In genomic region chr5:14202462-14202861, GRCh38 we compare ENCODE assay signal across 10 cellular contexts. TPM values are rescaled to one million over a fixed set of nuclear protein-coding genes. Genes with fewer than 3 reads are reported as not detected.
DNase-seq lines count a peak whose midpoint lies in the region; ATAC-seq, FAIRE-seq and TF ChIP-seq lines count a peak whose summit lies in the region.
"Had no signal": no experiment of that assay in that cellular context is flagged by ENCODE, and none has a peak within 500 bp of the region (broad histone marks: within the 10 kb centered on the region; RNA-seq: fewer than 3 reads in every experiment).

No MANE protein-coding gene starts in this region.

- peak overlapping the region; percentile 46 for H3K4me2 ChIP-seq in GM12878 (ENCODE audit: control insufficient read depth, insufficient read depth)

- no peak for TF ChIP-seq CTCF in GM06990 (IDR thresholded peaks at IDR 0.05; ENCODE audit: insufficient read depth, low read length, poor library complexity, severe bottlenecking)
- no peak for TF ChIP-seq CTCF in GM12878 (IDR thresholded peaks at IDR 0.05 in 2 of 3, conservative IDR thresholded peaks at IDR 0.05 in 1 of 3; ENCODE audit: control insufficient read depth in 2 of 3, extremely low read depth in 1 of 3, insufficient read depth in 1 of 3, low read depth in 3 of 3, low read length in 3 of 3)

- H3K4me1 Mint-ChIP-seq in natural killer cell treated with Interleukin-12 subunit alpha and Interleukin-12 subunit beta and Interleukin-15 and Interleukin-18, amount 100 ng/mL, for 72 hours (ENCODE audit: low read depth in 2 of 2): peaks cover 32 to 39% of the 10 kb centered on the region in 2 donors
- peaks cover 3% of the 10 kb centered on the region for H3K4me1 Mint-ChIP-seq in stimulated activated effector memory CD8-positive, alpha-beta T cell treated with anti-CD3 and anti-CD28 coated beads, Interleukin-12 subunit alpha, Interleukin-12 subunit beta, amount 100 ng/mL, for 72 hours

- SMC1A ChIA-PET in GM12878 (lab: Charles Lee; ENCODE audit: uncharacterized antibody, unreplicated experiment): interaction anchor here (0.7 to 5.6 kb wide), 21 partner anchors 8 to 94 kb away, joined by 3 to 48 read pairs (median 7); no protein-coding TSS in a partner anchor

- TF ChIP-seq POLR2A in GM12878 (IDR thresholded peaks at IDR 0.05; ENCODE audit: low read depth, low read length): 0 out of 2 replicates have a peak, but pooled peaks have one; percentile 32

- in situ Hi-C loops in GM12878 (cut with MboI): no loop called here

- peak overlapping the region; percentile 49 for H3K27ac ChIP-seq in GM12878 (ENCODE audit: control insufficient read depth, insufficient read depth)

- intact Hi-C loops in GM12878 (cut with micrococcal nuclease; ENCODE audit: unreplicated experiment): no loop called here

- peak overlapping the region in 1 of 2 donors; percentile 6 for H3K27ac Mint-ChIP-seq in natural killer cell treated with Interleukin-12 subunit alpha and Interleukin-12 subunit beta and Interleukin-15 and Interleukin-18, amount 100 ng/mL, for 72 hours
- H3K27ac Mint-ChIP-seq in stimulated activated effector memory CD8-positive, alpha-beta T cell treated with anti-CD3 and anti-CD28 coated beads, Interleukin-12 subunit alpha, Interleukin-12 subunit beta, amount 100 ng/mL, for 72 hours: no peak overlapping the region

- H3K4me3 ChIP-seq in GM06990 (replicated peaks; ENCODE audit: low read depth, low read length): peak overlapping the region; percentile 52; the same call in 1 of the 2 replicates
- H3K4me3 ChIP-seq in GM12878: 0 out of 2 replicates have a peak overlapping the region, but pooled peaks have one; percentile 13

- POLR2A ChIA-PET in GM12878 (lab: Charles Lee): interaction anchor here (0.7 to 3.3 kb wide), 13 partner anchors 10 to 63 kb away, joined by 3 to 17 read pairs (median 5); no protein-coding TSS in a partner anchor

- no peaks in the 10 kb centered on the region for H4K20me1 ChIP-seq in GM12878 (ENCODE audit: control insufficient read depth, insufficient read depth)

- FAIRE-seq in GM12878 (lab: Jason Lieb, UNC): no peak

- 1% methylated on average over 6 of the region's 6 CpGs for WGBS in GM12878 (ENCODE audit: insufficient coverage, insufficient replicate concordance, low lambda C conversion rate, missing lambda C conversion rate)

- ATAC-seq in GM12878: peak; percentile 61
- ATAC-seq in natural killer cell treated with Interleukin-12 subunit alpha and Interleukin-12 subunit beta and Interleukin-15 and Interleukin-18, amount 100 ng/mL, for 72 hours: peak in 1 of 2 donors; percentile 67
- ATAC-seq in HG02884 (IDR thresholded peaks at IDR 0.05; ENCODE audit: unreplicated experiment): no peak
- no peak for ATAC-seq in stimulated activated effector memory CD8-positive, alpha-beta T cell treated with anti-CD3 and anti-CD28 coated beads, Interleukin-12 subunit alpha, Interleukin-12 subunit beta, amount 100 ng/mL, for 72 hours
- ATAC-seq: activated T-cell treated with anti-CD3 and anti-CD28 coated beads, Interleukin-2, amount 50 U/mL, for 4 hours had no signal

- CTCF ChIA-PET in GM12878 (lab: Yijun Ruan, JAX): interaction anchor here (0.5 to 1.8 kb wide), 10 partner anchors 10 to 94 kb away, joined by 3 to 6 read pairs (median 4); no protein-coding TSS in a partner anchor

- no peaks in the 10 kb centered on the region for H3K9me3 Mint-ChIP-seq in natural killer cell treated with Interleukin-12 subunit alpha and Interleukin-12 subunit beta and Interleukin-15 and Interleukin-18, amount 100 ng/mL, for 72 hours
- H3K9me3 Mint-ChIP-seq in stimulated activated effector memory CD8-positive, alpha-beta T cell treated with anti-CD3 and anti-CD28 coated beads, Interleukin-12 subunit alpha, Interleukin-12 subunit beta, amount 100 ng/mL, for 72 hours: no peaks in the 10 kb centered on the region
- H3K9me3 Mint-ChIP-seq: activated T-cell treated with anti-CD3 and anti-CD28 coated beads, Interleukin-2, amount 50 U/mL, for 4 hours had no signal

- TF ChIP-seq RAD21 in GM12878 (IDR thresholded peaks at IDR 0.05; ENCODE audit: insufficient read depth, low read depth, low read length): no peak

- H3K36me3 Mint-ChIP-seq in natural killer cell treated with Interleukin-12 subunit alpha and Interleukin-12 subunit beta and Interleukin-15 and Interleukin-18, amount 100 ng/mL, for 72 hours: no peaks in the 10 kb centered on the region
- no peaks in the 10 kb centered on the region for H3K36me3 Mint-ChIP-seq in stimulated activated effector memory CD8-positive, alpha-beta T cell treated with anti-CD3 and anti-CD28 coated beads, Interleukin-12 subunit alpha, Interleukin-12 subunit beta, amount 100 ng/mL, for 72 hours

- BruUV-seq in GM12878 (replicated peaks; lab: Mats Ljungman, UMichigan): no TSS peak

- no peaks in the 10 kb centered on the region for H3K27me3 Mint-ChIP-seq in natural killer cell treated with Interleukin-12 subunit alpha and Interleukin-12 subunit beta and Interleukin-15 and Interleukin-18, amount 100 ng/mL, for 72 hours

- H3K27me3 ChIP-seq in GM06990 (replicated peaks; ENCODE audit: control insufficient read depth, insufficient read depth, low read length): no peaks in the 10 kb centered on the region
- no peaks in the 10 kb centered on the region for H3K27me3 ChIP-seq in GM12878 (replicated peaks in 1 of 2; ENCODE audit: control insufficient read depth in 2 of 2, insufficient read depth in 2 of 2, low read length in 1 of 2)

- TF ChIP-seq EP300 in GM12878 (IDR thresholded peaks at IDR 0.05; ENCODE audit: borderline replicate concordance in 1 of 2, control insufficient read depth in 1 of 2, low read depth in 2 of 2, low read length in 2 of 2): no peak

- no peak overlapping the region for H2AFZ ChIP-seq in GM12878 (ENCODE audit: control insufficient read depth, low read depth, low read length)

- DNase-seq in GM06990 (ENCODE audit: extremely low read depth, insufficient read length): no peak
- peak; percentile 83 for DNase-seq in M059J (ENCODE audit: low read depth)
- no peak for DNase-seq in GM12878 (ENCODE audit: low read depth, low spot score)
- DNase-seq in natural killer cell treated with Interleukin-12 subunit alpha and Interleukin-12 subunit beta and Interleukin-15 and Interleukin-18, amount 100 ng/mL, for 72 hours (ENCODE audit: low spot score): no peak
- DNase-seq in cerebellum (ENCODE audit: low spot score): no peak
- DNase-seq in stimulated activated effector memory CD8-positive, alpha-beta T cell treated with anti-CD3 and anti-CD28 coated beads, Interleukin-12 subunit alpha, Interleukin-12 subunit beta, amount 100 ng/mL, for 72 hours (ENCODE audit: low spot score in 2 of 2): no peak
- no peak for DNase-seq in middle frontal gyrus (ENCODE audit: extremely low spot score, low spot score)
- DNase-seq: activated T-cell treated with anti-CD3 and anti-CD28 coated beads, Interleukin-2, amount 50 U/mL, for 4 hours; kidney glomerular epithelial cell had no signal

- peak overlapping the region; percentile 35 for H3K4me3 Mint-ChIP-seq in natural killer cell treated with Interleukin-12 subunit alpha and Interleukin-12 subunit beta and Interleukin-15 and Interleukin-18, amount 100 ng/mL, for 72 hours
- no peak overlapping the region for H3K4me3 Mint-ChIP-seq in stimulated activated effector memory CD8-positive, alpha-beta T cell treated with anti-CD3 and anti-CD28 coated beads, Interleukin-12 subunit alpha, Interleukin-12 subunit beta, amount 100 ng/mL, for 72 hours
- H3K4me3 Mint-ChIP-seq: activated T-cell treated with anti-CD3 and anti-CD28 coated beads, Interleukin-2, amount 50 U/mL, for 4 hours had no signal

- H3K36me3 ChIP-seq in GM06990 (ENCODE audit: control insufficient read depth, insufficient read depth, low read length) (peaks cover 1% of the 10 kb centered on the region; the same call in 1 of the 2 replicates), GM12878 (ENCODE audit: control insufficient read depth in 2 of 2, insufficient read depth in 2 of 2, low read length in 1 of 2) (peaks cover 0 to 3% of the 10 kb centered on the region in 2 experiments; a peak in 2 of 4 replicates)

- H3K4me1 ChIP-seq in GM12878 (ENCODE audit: control insufficient read depth, insufficient read depth, low read length): peaks cover 31% of the 10 kb centered on the region

- RAD21 ChIA-PET in GM12878 (lab: Charles Lee; ENCODE audit: unreplicated experiment): interaction anchor here (0.6 to 2.1 kb wide), 14 partner anchors 9 to 467 kb away, joined by 3 to 8 read pairs (median 4); no protein-coding TSS in a partner anchor

- no peaks in the 10 kb centered on the region; the same call in 2 of the 3 replicates for H3K9me3 ChIP-seq in GM12878 (replicated peaks; ENCODE audit: control insufficient read depth, insufficient read depth, low read length)

- H3K79me2 ChIP-seq in GM12878 (ENCODE audit: control insufficient read depth, insufficient read depth, low read length): peaks cover 90% of the 10 kb centered on the region

- H3K9ac ChIP-seq in GM12878 (ENCODE audit: control insufficient read depth, insufficient read depth, low read length): no peak overlapping the region

TF ChIP-seq in GM12878, 131 proteins besides CTCF, POLR2A, EP300 and RAD21 (continues in another document):
- TF ChIP-seq ZNF207 (IDR thresholded peaks at IDR 0.05; ENCODE audit: borderline replicate concordance) (no peak), NR2C1 (IDR thresholded peaks at IDR 0.05) (no peak), CHD4 (IDR thresholded peaks at IDR 0.05) (no peak), KLF5 (IDR thresholded peaks at IDR 0.05; ENCODE audit: partially characterized antibody) (no peak)

RNA-seq across cellular contexts. Expression of gene TRIO, which starts 59.3 kb away (rescaled TPM):
- 55.8 and 116 TPM in 2 replicates for total RNA-seq in M059J (2014; rRNA removed; shearing (Covaris generic))
- 1,689 and 1,819 TPM in 2 replicates for total RNA-seq in GM12878 (2013; cell fraction: nucleolus; rRNA removed)
- total RNA-seq in GM12878 (2014; rRNA removed) (49.0 and 50.6 TPM in 2 replicates), GM12878 (2014; rRNA removed; fragmentation: Illumina TruSeq; extraction: Trizol) (48.9 and 56.3 TPM in 2 replicates), GM12878 (2021) (87.3 and 96.4 TPM in 2 replicates), cerebellum (422 TPM)
- polyA plus RNA-seq in GM12878 (2011; ENCODE audit: low read depth): 62.6 TPM
- polyA plus RNA-seq in GM12878 (2011; rRNA removed) (67.6 and 71.9 TPM in 2 replicates), GM12878 (2014; fragmentation: Illumina TruSeq; extraction: Trizol) (41.3 and 57.2 TPM in 2 replicates), GM12878 (2014; fragmentation: Nextera tagmentation; extraction: Ambion mirVana) (1 to 10 TPM; 5.1 to 5.8 TPM), GM12878 (2014; rRNA removed) (40.2 and 49.4 TPM in 2 replicates), GM12878 (2016; fragmentation: Nextera tagmentation; extraction: Ambion mirVana) (10 to 100 TPM in 1 of 2 experiments, 1 to 10 TPM in 1; 10.0 to 11.2 TPM)
- 46.8 and 51.7 TPM in 2 replicates for polyA plus RNA-seq in GM12878 (2011; cell fraction: cytosol; rRNA removed)
- 366 and 390 TPM in 2 replicates for polyA plus RNA-seq in GM12878 (2011; cell fraction: nucleus; rRNA removed)
- polyA plus RNA-seq in GM12878 (2012): 54.9 and 67.5 TPM in 2 replicates
- polyA minus RNA-seq in GM12878 (2011; rRNA and poly(A)+ RNA removed): 414 and 436 TPM in 2 replicates
- polyA minus RNA-seq in GM12878 (2011; cell fraction: cytosol; rRNA and poly(A)+ RNA removed): 45.6 and 49.8 TPM in 2 replicates
- 344 and 514 TPM in 2 replicates for polyA minus RNA-seq in GM12878 (2011; cell fraction: nucleus; rRNA and poly(A)+ RNA removed)
- total RNA-seq in natural killer cell treated with Interleukin-12 subunit alpha and Interleukin-12 subunit beta and Interleukin-15 and Interleukin-18, amount 100 ng/mL, for 72 hours: 10 to 100 TPM; 40.1 to 70.3 TPM
